7 cellular contexts compared by ENCODE assay signal in genomic region chr7:91288208-91288824, GRCh38. TPM values are rescaled to one million over a fixed set of nuclear protein-coding genes. Genes with fewer than 3 reads are reported as not detected.
DNase-seq lines count a peak whose midpoint lies in the region; ATAC-seq and TF ChIP-seq lines count a peak whose summit lies in the region.

No MANE protein-coding gene starts in this region.

- in situ Hi-C loops in GM13976 (cut with MboI; ENCODE audit: low sequenced_read_pairs, unreplicated experiment) = no loop called here

- no peak overlapping the region for H3K27ac ChIP-seq in right cardiac atrium (ENCODE audit: low read length)
- no peak overlapping the region for H3K27ac ChIP-seq in upper lobe of right lung

- H3K4me3 ChIP-seq in right cardiac atrium (ENCODE audit: low read length) (no peak overlapping the region), upper lobe of right lung (no peak overlapping the region)

- TF ChIP-seq CTCF in GM13976 (IDR thresholded peaks at IDR 0.05; ENCODE audit: borderline replicate concordance, control extremely low read depth, extremely low read depth, insufficient read depth, missing control alignments) = peak; percentile 46
- TF ChIP-seq CTCF in upper lobe of right lung (IDR thresholded peaks at IDR 0.05) = peak; percentile 55

- no peaks in the 10 kb centered on the region for H3K27me3 ChIP-seq in right cardiac atrium (ENCODE audit: control insufficient read depth, insufficient read depth)
- no peaks in the 10 kb centered on the region for H3K27me3 ChIP-seq in upper lobe of right lung

- H3K4me1 ChIP-seq in right cardiac atrium (ENCODE audit: control insufficient read depth, insufficient read depth, low read length) (no peaks in the 10 kb centered on the region), upper lobe of right lung (no peaks in the 10 kb centered on the region)

- WGBS in right cardiac atrium = 85% methylated on average over 3 of the region's 3 CpGs

- no peaks in the 10 kb centered on the region for H3K9me3 ChIP-seq in right cardiac atrium (ENCODE audit: control insufficient read depth, low read length)
- no peaks in the 10 kb centered on the region for H3K9me3 ChIP-seq in upper lobe of right lung

- peak; percentile 13 for DNase-seq in GM13976 (ENCODE audit: low spot score)
- peak; percentile 29 for DNase-seq in SKM-1 (lab: John Stamatoyannopoulos, UW; ENCODE audit: unreplicated experiment)
- DNase-seq in right cardiac atrium = peak in 2 of 3 donors; percentile 50 to 75
- DNase-seq in upper lobe of right lung = no peak
- no peak for DNase-seq in OCI-M2 (lab: John Stamatoyannopoulos, UW; ENCODE audit: unreplicated experiment)

- H3K36me3 ChIP-seq in upper lobe of right lung = no peaks in the 10 kb centered on the region

- intact Hi-C loops in right cardiac atrium (cut with DNase I) (loop anchor here in 1 of 4 donors (10.0 kb wide), 1 partner anchor 346 kb away; no protein-coding TSS in a partner anchor), upper lobe of right lung (cut with DNase I) (no loop called here)

- peak; percentile 73 for ATAC-seq in HG02885 (IDR thresholded peaks at IDR 0.05; ENCODE audit: poor library complexity, unreplicated experiment)
- peak; percentile 48 to 63 for ATAC-seq in right cardiac atrium
- peak; percentile 90 for ATAC-seq in upper lobe of right lung
- no peak for ATAC-seq in GM18502 (IDR thresholded peaks at IDR 0.05; ENCODE audit: poor library complexity, unreplicated experiment)

RNA-seq across cellular contexts. Expression of gene FZD1, which starts 24.1 kb away (rescaled TPM):
- total RNA-seq in right cardiac atrium (10 to 100 TPM; 11.8 to 33.9 (median 27.2) TPM), upper lobe of right lung (25.7 TPM)
- 15.4 TPM for polyA plus RNA-seq in right cardiac atrium

Comparison
In these comparisons a context has a peak if more than half of its experiments do, and no peak if none do; other contexts are left out.
1. DNase-seq: peak in GM13976 (single experiment), SKM-1 (single experiment) and right cardiac atrium (2 of 3); none in upper lobe of right lung (single experiment) and OCI-M2 (single experiment).